ENCODE assay signal across 11 cellular contexts in genomic region chr6:118881440-118882313, GRCh38. TPM values are rescaled to one million over a fixed set of nuclear protein-coding genes. Genes with fewer than 3 reads are reported as not detected.
A peak's percentile ranks its signal among the peaks of the same experiment; 100 is the strongest.
DNase-seq lines count a peak whose midpoint lies in the region; ATAC-seq and TF ChIP-seq lines count a peak whose summit lies in the region.
"Had no signal": no experiment of that assay in that cellular context is flagged by ENCODE, and none has a peak within 500 bp of the region (broad histone marks: within the 10 kb centered on the region; RNA-seq: fewer than 3 reads in every experiment).

No MANE protein-coding gene starts in this region.

- intact Hi-C loops in uterus (cut with DNase I; ENCODE audit: low total_unique reads) = no loop called here

- H3K27ac ChIP-seq in endodermal cell (ENCODE audit: low read depth, low read length) (no peak overlapping the region), uterus (no peak overlapping the region)
- H3K27ac ChIP-seq: SK-N-MC had no signal

- no peak for TF ChIP-seq POLR2A in uterus (IDR thresholded peaks at IDR 0.05)

- H3K27me3 ChIP-seq in endodermal cell (ENCODE audit: control insufficient read depth, insufficient read depth, low read length, poor library complexity, severe bottlenecking) = no peaks in the 10 kb centered on the region
- H3K27me3 ChIP-seq in uterus = no peaks in the 10 kb centered on the region

- TF ChIP-seq CTCF in endodermal cell (conservative IDR thresholded peaks at IDR 0.05) = no peak
- no peak for TF ChIP-seq CTCF in uterus (IDR thresholded peaks at IDR 0.05)

- DNase-seq in endodermal cell (peak; percentile 60), RKO (ENCODE audit: low spot score) (no peak), 8988T (no peak), uterus (no peak)
- no peak for DNase-seq in stimulated activated CD4-positive, alpha-beta T cell treated with anti-CD3 and anti-CD28 coated beads, Interleukin-4, amount 100 ng/mL, for 4 hours
- DNase-seq: activated naive CD8-positive, alpha-beta T cell treated with anti-CD3 and anti-CD28 coated beads, Interleukin-2, amount 10 ng/mL, durations not matched to agents 7 days and 5 days had no signal

- H3K36me3 Mint-ChIP-seq in endodermal cell (ENCODE audit: low read depth) = no peaks in the 10 kb centered on the region

- no peak overlapping the region for H3K4me3 Mint-ChIP-seq in endodermal cell
- H3K4me3 Mint-ChIP-seq: activated naive CD8-positive, alpha-beta T cell treated with anti-CD3 and anti-CD28 coated beads, Interleukin-2, amount 10 ng/mL, durations not matched to agents 7 days and 5 days; neural crest cell had no signal

- no peaks in the 10 kb centered on the region for H3K9me3 Mint-ChIP-seq in endodermal cell
- H3K9me3 Mint-ChIP-seq: activated naive CD8-positive, alpha-beta T cell treated with anti-CD3 and anti-CD28 coated beads, Interleukin-2, amount 10 ng/mL, durations not matched to agents 7 days and 5 days had no signal

- no peaks in the 10 kb centered on the region for H3K27me3 Mint-ChIP-seq in endodermal cell (ENCODE audit: insufficient read depth)
- H3K27me3 Mint-ChIP-seq: activated naive CD8-positive, alpha-beta T cell treated with anti-CD3 and anti-CD28 coated beads, Interleukin-2, amount 10 ng/mL, durations not matched to agents 7 days and 5 days had no signal

- H3K27ac Mint-ChIP-seq in endodermal cell = peak overlapping the region; percentile 37

- H3K4me3 ChIP-seq in endodermal cell (ENCODE audit: low read length) (no peak overlapping the region), uterus (no peak overlapping the region)
- H3K4me3 ChIP-seq: SK-N-MC had no signal

- H3K4me1 Mint-ChIP-seq in endodermal cell = peaks cover 27% of the 10 kb centered on the region
- H3K4me1 Mint-ChIP-seq: neural crest cell had no signal

- ATAC-seq in GM18508 (IDR thresholded peaks at IDR 0.05; ENCODE audit: insufficient read depth, unreplicated experiment) (peak; percentile 69), GM21423 (IDR thresholded peaks at IDR 0.05; ENCODE audit: unreplicated experiment) (peak; percentile 89), HG03175 (IDR thresholded peaks at IDR 0.05; ENCODE audit: unreplicated experiment) (peak; percentile 90)

- H3K9me3 ChIP-seq in endodermal cell (ENCODE audit: control insufficient read depth, low read length) = no peaks in the 10 kb centered on the region
- no peaks in the 10 kb centered on the region for H3K9me3 ChIP-seq in uterus

- no peak overlapping the region for H3K9ac ChIP-seq in endodermal cell (ENCODE audit: extremely low read depth, low read length, poor library complexity, severe bottlenecking)

- WGBS in endodermal cell (ENCODE audit: insufficient coverage in 1 of 2, insufficient read length in 1 of 2), 2 experiments = 90 to 92% methylated on average over 4 to 9 of the region's 9 CpGs

- H3K36me3 ChIP-seq in endodermal cell (ENCODE audit: control insufficient read depth, insufficient read depth, low read length) (no peaks in the 10 kb centered on the region), uterus (no peaks in the 10 kb centered on the region)

- H3K4me1 ChIP-seq in endodermal cell (ENCODE audit: control insufficient read depth, insufficient read depth, low read length) (peaks cover 12% of the 10 kb centered on the region), uterus (no peaks in the 10 kb centered on the region)

RNA-seq across cellular contexts. Expression of gene ASF1A, which starts 12.3 kb away (rescaled TPM):
- 10 to 100 TPM; 44.5 to 54.9 TPM for total RNA-seq in endodermal cell
- polyA plus RNA-seq in endodermal cell (2013, experiment 1 of 2) = 33.6 TPM
- polyA plus RNA-seq in endodermal cell (2013, experiment 2 of 2) = 34.8 TPM
- total RNA-seq in uterus = 10 to 100 TPM in 3 of 4 donors, 1 to 10 TPM in 1; 2.8 to 47.0 (median 15.5) TPM

RNA-seq across cellular contexts. Expression of gene MCM9, which starts 53.3 kb away (rescaled TPM):
- total RNA-seq in endodermal cell = 10 to 100 TPM; 17.8 to 21.2 TPM
- 12.3 TPM for polyA plus RNA-seq in endodermal cell (2013, experiment 1 of 2)
- 11.7 TPM for polyA plus RNA-seq in endodermal cell (2013, experiment 2 of 2)
- total RNA-seq in uterus = 10 to 100 TPM in 3 of 4 donors, 1 to 10 TPM in 1; 4.4 to 40.0 (median 24.5) TPM
